Comparison of ENCODE assay signal across 9 cellular contexts in the genomic region with DNA sequence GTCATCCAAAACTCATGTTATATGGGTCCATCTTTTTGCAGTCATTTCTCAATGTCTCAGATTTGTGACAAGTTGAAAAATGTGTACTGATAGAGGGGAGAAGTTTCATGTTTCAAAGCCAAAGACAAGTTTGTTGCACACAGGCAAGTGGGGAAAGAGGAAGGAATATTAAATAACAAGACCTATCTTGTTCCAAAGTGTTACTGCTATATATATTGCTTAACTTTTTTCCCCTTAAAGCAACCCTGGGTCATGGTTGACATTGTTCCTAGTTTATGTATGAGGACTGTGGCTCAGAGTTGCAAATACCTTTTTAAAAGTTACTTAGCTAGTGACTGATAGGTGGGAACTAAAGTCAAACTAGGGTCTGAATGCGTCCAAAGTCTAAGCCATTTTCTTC. TPM values are rescaled to one million over a fixed set of nuclear protein-coding genes. Genes with fewer than 3 reads are reported as not detected.
DNase-seq lines count a peak whose midpoint lies in the region; ATAC-seq and TF ChIP-seq lines count a peak whose summit lies in the region.
"Had no signal": no experiment of that assay in that cellular context is flagged by ENCODE, and none has a peak within 500 bp of the region (broad histone marks: within the 10 kb centered on the region; RNA-seq: fewer than 3 reads in every experiment).

No MANE protein-coding gene starts in this region.

- no peak for DNase-seq in activated CD8-positive, alpha-beta memory T cell treated with anti-CD3 and anti-CD28 coated beads, Interleukin-2, amount 10 ng/mL, durations not matched to agents 7 days and 5 days
- no peak for DNase-seq in activated CD8-positive, alpha-beta memory T cell treated with anti-CD3 and anti-CD28 coated beads for 24 hours
- DNase-seq in SKM-1 (lab: John Stamatoyannopoulos, UW; ENCODE audit: unreplicated experiment), result peak; percentile 49
- no peak for DNase-seq in fibroblast of lung (ENCODE audit: low read depth in 2 of 2)
- DNase-seq in stomach, result no peak
- DNase-seq in stimulated activated naive CD4-positive, alpha-beta T cell treated with Interleukin-2 at 50 U/mL for 16 hours (lab: John Stamatoyannopoulos, UW), result no peak
- DNase-seq in BE2C, result no peak
- DNase-seq in GOT3 (lab: John Stamatoyannopoulos, UW), result no peak
- DNase-seq: RPMI8226 had no signal

- peaks cover 46% of the 10 kb centered on the region for H3K4me1 Mint-ChIP-seq in activated CD8-positive, alpha-beta memory T cell treated with anti-CD3 and anti-CD28 coated beads, Interleukin-2, amount 10 ng/mL, durations not matched to agents 7 days and 5 days

- H4K20me1 ChIP-seq in fibroblast of lung (ENCODE audit: control insufficient read depth, extremely low read depth, insufficient read depth, low read length), result no peaks in the 10 kb centered on the region

- H3K36me3 ChIP-seq in fibroblast of lung (ENCODE audit: control insufficient read depth, insufficient read depth, low read length) (no peaks in the 10 kb centered on the region), stomach (no peaks in the 10 kb centered on the region), BE2C (no peaks in the 10 kb centered on the region)

- CTCF ChIA-PET in activated CD8-positive, alpha-beta memory T cell treated with anti-CD3 and anti-CD28 coated beads, Interleukin-2, amount 10 ng/mL, durations not matched to agents 7 days and 5 days (lab: Charles Lee), result interaction anchor here (1.0 to 4.9 kb wide), 8 partner anchors 8 to 355 kb away, joined by 4 to 68 read pairs (median 15); no protein-coding TSS in a partner anchor

- H3K4me1 ChIP-seq in fibroblast of lung (ENCODE audit: control insufficient read depth, extremely low read depth, insufficient read depth, low read length), result no peaks in the 10 kb centered on the region
- H3K4me1 ChIP-seq in stomach, result peaks cover 0 to 40% (median 19%) of the 10 kb centered on the region in 4 donors
- H3K4me1 ChIP-seq in BE2C, result no peaks in the 10 kb centered on the region

- peak overlapping the region; percentile 94 for H3K4me2 ChIP-seq in fibroblast of lung (ENCODE audit: extremely low read depth, insufficient read depth, low read length)

- ATAC-seq in activated CD8-positive, alpha-beta memory T cell treated with anti-CD3 and anti-CD28 coated beads, Interleukin-2, amount 10 ng/mL, durations not matched to agents 7 days and 5 days, result no peak

- H2AFZ ChIP-seq in fibroblast of lung (ENCODE audit: low read length), result no peak overlapping the region

- H3K27me3 Mint-ChIP-seq in activated CD8-positive, alpha-beta memory T cell treated with anti-CD3 and anti-CD28 coated beads, Interleukin-2, amount 10 ng/mL, durations not matched to agents 7 days and 5 days, result no peaks in the 10 kb centered on the region

- peaks cover 63% of the 10 kb centered on the region for H3K36me3 Mint-ChIP-seq in activated CD8-positive, alpha-beta memory T cell treated with anti-CD3 and anti-CD28 coated beads, Interleukin-2, amount 10 ng/mL, durations not matched to agents 7 days and 5 days

- TF ChIP-seq CTCF in fibroblast of lung (conservative IDR thresholded peaks at IDR 0.05 in 1 of 2, IDR thresholded peaks at IDR 0.05 in 1 of 2; ENCODE audit: low read depth in 1 of 2, low read length in 2 of 2) (no peak), stomach (IDR thresholded peaks at IDR 0.05) (no peak), BE2C (IDR thresholded peaks at IDR 0.05; ENCODE audit: low read depth, low read length) (no peak)

- H3K4me3 ChIP-seq in fibroblast of lung (replicated peaks in 1 of 4; ENCODE audit: control extremely low read depth in 1 of 4, insufficient read depth in 1 of 4, low read depth in 3 of 4, low read length in 4 of 4), result peak overlapping the region; percentile 61 to 88 (median 75)
- H3K4me3 ChIP-seq in stomach, result peak overlapping the region; percentile 45 to 61 (median 50)
- no peak overlapping the region for H3K4me3 ChIP-seq in BE2C (ENCODE audit: low read depth, low read length)

- no peak overlapping the region for H3K27ac ChIP-seq in fibroblast of lung (ENCODE audit: insufficient read depth, low read length)
- H3K27ac ChIP-seq in stomach, result peak overlapping the region in 4 of 5 donors; percentile 7 to 83 (median 62)

- no peaks in the 10 kb centered on the region for H3K27me3 ChIP-seq in fibroblast of lung (ENCODE audit: control insufficient read depth, insufficient read depth, low read length)
- H3K27me3 ChIP-seq in stomach, result peaks cover 0 to 34% (median 18%) of the 10 kb centered on the region in 3 donors
- peaks cover 17% of the 10 kb centered on the region for H3K27me3 ChIP-seq in BE2C

- peak overlapping the region; percentile 97 for H3K27ac Mint-ChIP-seq in activated CD8-positive, alpha-beta memory T cell treated with anti-CD3 and anti-CD28 coated beads, Interleukin-2, amount 10 ng/mL, durations not matched to agents 7 days and 5 days

- TF ChIP-seq POLR2A in stomach (IDR thresholded peaks at IDR 0.05), result no peak

- no peak overlapping the region for H3K9ac ChIP-seq in fibroblast of lung (ENCODE audit: insufficient read depth, low read length)

- TF ChIP-seq EP300 in stomach (IDR thresholded peaks at IDR 0.05), result no peak

- H3K9me3 ChIP-seq in fibroblast of lung (ENCODE audit: control insufficient read depth, insufficient read depth, low read depth, low read length), result no peaks in the 10 kb centered on the region
- no peaks in the 10 kb centered on the region for H3K9me3 ChIP-seq in stomach
- no peaks in the 10 kb centered on the region for H3K9me3 ChIP-seq in BE2C

- peak overlapping the region; percentile 99 for H3K4me3 Mint-ChIP-seq in activated CD8-positive, alpha-beta memory T cell treated with anti-CD3 and anti-CD28 coated beads, Interleukin-2, amount 10 ng/mL, durations not matched to agents 7 days and 5 days

- intact Hi-C loops in stomach (cut with DNase I; ENCODE audit: low total_unique reads), result no loop called here

- peaks cover 6% of the 10 kb centered on the region for H3K79me2 ChIP-seq in fibroblast of lung (ENCODE audit: control insufficient read depth, insufficient read depth, low read length)

- H3K9me3 Mint-ChIP-seq in activated CD8-positive, alpha-beta memory T cell treated with anti-CD3 and anti-CD28 coated beads, Interleukin-2, amount 10 ng/mL, durations not matched to agents 7 days and 5 days (ENCODE audit: low read depth), result no peaks in the 10 kb centered on the region

- 47 to 74% (median 61%) methylated on average over 1 of the region's 1 CpG for WGBS in stomach, 5 donors

RNA-seq across cellular contexts. Expression of gene ITGA4, which starts 1.7 kb away (rescaled TPM):
- 100 to 1,000 TPM; 301 to 344 TPM for total RNA-seq in activated CD8-positive, alpha-beta memory T cell treated with anti-CD3 and anti-CD28 coated beads, Interleukin-2, amount 10 ng/mL, durations not matched to agents 7 days and 5 days
- total RNA-seq in fibroblast of lung (18.0 and 57.5 TPM in 2 replicates), stomach (10 to 100 TPM in 3 of 5 donors, 1 to 10 TPM in 2; 7.6 to 48.4 (median 39.8) TPM)
- polyA plus RNA-seq in fibroblast of lung (27.3 and 44.6 TPM in 2 replicates), stomach (1 to 10 TPM in 2 of 3 donors, under 1 TPM in 1; 0.45 to 1.7 (median 1.2) TPM)
- polyA plus RNA-seq in fibroblast of lung (2012), result 20.8 and 31.5 TPM in 2 replicates
- polyA minus RNA-seq in fibroblast of lung (ENCODE audit: low replicate concordance), result 10.1 and 14.0 TPM in 2 replicates
- not detected for polyA plus RNA-seq in BE2C (2012; ENCODE audit: insufficient read depth, insufficient read length, low read depth)
